1 cellular context compared by ENCODE assay signal in the genomic region with DNA sequence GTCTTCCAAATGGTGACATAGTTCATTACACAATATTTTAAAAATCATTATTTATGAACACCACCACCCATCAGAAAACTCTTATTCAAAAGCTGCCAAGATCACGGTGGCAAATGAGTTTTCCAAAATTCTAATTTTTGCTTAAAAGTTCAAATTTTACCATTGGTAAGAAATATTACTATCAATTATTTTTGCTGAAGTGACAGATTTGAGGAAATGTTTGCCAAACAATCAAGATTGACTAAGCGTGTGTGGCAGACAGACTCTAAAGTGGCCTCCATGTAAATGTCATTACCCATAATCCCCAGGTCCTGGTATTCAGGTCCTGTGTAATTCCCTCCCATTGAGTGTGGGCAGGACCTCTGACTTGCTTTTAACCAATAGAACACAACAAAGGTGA.
TF ChIP-seq lines count a peak whose summit lies in the region.

No MANE protein-coding gene starts in this region.

TF ChIP-seq in K562, 482 proteins besides CTCF, POLR2A, EP300 and RAD21 (continued from another document):
- TF ChIP-seq ZNF316 (IDR thresholded peaks at IDR 0.05): peak; percentile 88
- no peak for TF ChIP-seq RHOXF2B (CRISPR knock-in tag; conservative IDR thresholded peaks at IDR 0.05)
- no peak for TF ChIP-seq SAFB (IDR thresholded peaks at IDR 0.05; ENCODE audit: borderline replicate concordance, low read depth, low read length)
- no peak for TF ChIP-seq RFX1 (IDR thresholded peaks at IDR 0.05)
- TF ChIP-seq ILK (tag; IDR thresholded peaks at IDR 0.05; ENCODE audit: borderline replicate concordance, low read depth): no peak
- no peak for TF ChIP-seq HMG20B (CRISPR knock-in tag; IDR thresholded peaks at IDR 0.05)
- TF ChIP-seq SMARCA4 (IDR thresholded peaks at IDR 0.05): no peak
- TF ChIP-seq POLR2B (IDR thresholded peaks at IDR 0.05; ENCODE audit: low read depth, partially characterized antibody): no peak
- TF ChIP-seq, protein P1, sequence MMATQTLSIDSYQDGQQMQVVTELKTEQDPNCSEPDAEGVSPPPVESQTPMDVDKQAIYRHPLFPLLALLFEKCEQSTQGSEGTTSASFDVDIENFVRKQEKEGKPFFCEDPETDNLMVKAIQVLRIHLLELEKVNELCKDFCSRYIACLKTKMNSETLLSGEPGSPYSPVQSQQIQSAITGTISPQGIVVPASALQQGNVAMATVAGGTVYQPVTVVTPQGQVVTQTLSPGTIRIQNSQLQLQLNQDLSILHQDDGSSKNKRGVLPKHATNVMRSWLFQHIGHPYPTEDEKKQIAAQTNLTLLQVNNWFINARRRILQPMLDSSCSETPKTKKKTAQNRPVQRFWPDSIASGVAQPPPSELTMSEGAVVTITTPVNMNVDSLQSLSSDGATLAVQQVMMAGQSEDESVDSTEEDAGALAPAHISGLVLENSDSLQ (IDR thresholded peaks at IDR 0.05): no peak
- TF ChIP-seq MAFG (tag; conservative IDR thresholded peaks at IDR 0.05): peak; percentile 73
- no peak for TF ChIP-seq TAF7 (tag; IDR thresholded peaks at IDR 0.05)
